Comparison of ENCODE assay signal across 1 cellular context in the genomic region with DNA sequence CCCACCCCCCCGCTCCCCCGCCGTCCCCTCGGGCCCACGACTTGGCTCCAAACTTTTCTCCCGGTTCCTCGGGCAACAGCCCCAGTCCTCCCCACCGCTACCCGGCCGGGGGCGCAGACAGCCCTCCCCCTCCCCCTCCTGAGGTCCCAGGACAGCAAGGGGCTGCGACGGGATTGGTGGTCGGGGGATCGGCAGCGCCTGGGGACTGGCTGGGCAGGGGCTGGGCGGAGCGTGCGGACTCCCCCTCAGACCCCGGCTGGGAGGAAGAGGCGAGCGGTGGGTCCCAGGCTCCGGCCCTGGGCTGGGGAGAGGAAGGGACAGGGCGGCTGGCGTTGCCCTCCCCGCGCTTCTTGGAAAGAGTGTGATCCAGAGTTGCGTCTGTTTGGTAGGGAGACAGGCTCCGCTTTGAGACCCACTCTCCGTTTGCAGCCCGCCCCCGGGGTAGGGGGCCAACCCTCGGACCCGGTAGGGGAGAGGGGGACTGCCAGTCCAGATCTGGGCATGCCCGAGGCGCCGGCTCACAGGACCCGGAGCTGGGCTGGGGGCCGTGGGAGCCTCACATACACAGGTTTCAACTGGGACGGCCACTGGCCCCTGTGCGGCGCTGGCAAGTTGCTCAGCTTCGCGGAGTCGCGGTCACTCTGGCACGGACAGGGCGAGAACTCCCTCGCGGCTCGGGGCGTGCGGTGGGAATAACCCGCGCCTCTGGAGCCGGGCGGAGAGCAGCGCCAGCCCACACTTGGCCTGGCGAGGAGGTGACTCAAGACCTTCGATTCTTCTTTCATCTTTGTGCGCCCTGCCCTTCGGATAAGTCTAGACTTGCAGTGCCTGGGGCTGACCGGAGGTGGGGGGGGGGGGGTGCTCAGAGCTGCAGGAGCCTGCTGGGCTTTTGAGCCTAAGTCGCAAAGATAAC.
A peak's percentile ranks its signal among the peaks of the same experiment; 100 is the strongest.
TF ChIP-seq lines count a peak whose summit lies in the region.

No MANE protein-coding gene starts in this region.

TF ChIP-seq in IMR-90, 13 proteins besides CTCF, POLR2A, EP300 and RAD21:
- TF ChIP-seq CHD1 (IDR thresholded peaks at IDR 0.05; ENCODE audit: low read depth, low read length) (peak; percentile 75; the same call in 1 of the 2 replicates), BHLHE40 (IDR thresholded peaks at IDR 0.05; ENCODE audit: low read depth, low read length) (peak; percentile 58), MAZ (IDR thresholded peaks at IDR 0.05; ENCODE audit: borderline replicate concordance, low read depth, low read length) (peak; percentile 58), MXI1 (IDR thresholded peaks at IDR 0.05; ENCODE audit: borderline replicate concordance, low read depth, low read length) (peak; percentile 39; the same call in 1 of the 2 replicates)
- TF ChIP-seq, protein P1, sequence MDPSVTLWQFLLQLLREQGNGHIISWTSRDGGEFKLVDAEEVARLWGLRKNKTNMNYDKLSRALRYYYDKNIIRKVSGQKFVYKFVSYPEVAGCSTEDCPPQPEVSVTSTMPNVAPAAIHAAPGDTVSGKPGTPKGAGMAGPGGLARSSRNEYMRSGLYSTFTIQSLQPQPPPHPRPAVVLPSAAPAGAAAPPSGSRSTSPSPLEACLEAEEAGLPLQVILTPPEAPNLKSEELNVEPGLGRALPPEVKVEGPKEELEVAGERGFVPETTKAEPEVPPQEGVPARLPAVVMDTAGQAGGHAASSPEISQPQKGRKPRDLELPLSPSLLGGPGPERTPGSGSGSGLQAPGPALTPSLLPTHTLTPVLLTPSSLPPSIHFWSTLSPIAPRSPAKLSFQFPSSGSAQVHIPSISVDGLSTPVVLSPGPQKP (IDR thresholded peaks at IDR 0.05; ENCODE audit: borderline replicate concordance, low read depth, low read length), result no peak
